Comparison of ENCODE assay signal across 8 cellular contexts in genomic region chr14:75428230-75429104, GRCh38. TPM values are rescaled to one million over a fixed set of nuclear protein-coding genes. Genes with fewer than 3 reads are reported as not detected.
DNase-seq lines count a peak whose midpoint lies in the region; ATAC-seq, FAIRE-seq and TF ChIP-seq lines count a peak whose summit lies in the region.

No MANE protein-coding gene starts in this region.

- peak overlapping the region; percentile 81 to 87 (median 84) for H3K27ac ChIP-seq in body of pancreas
- H3K27ac ChIP-seq in small intestine (ENCODE audit: low read depth in 1 of 2, low read length in 1 of 2), result peak overlapping the region; percentile 75 to 79

- no peak for TF ChIP-seq CTCF in body of pancreas (IDR thresholded peaks at IDR 0.05)

- peaks cover 9% of the 10 kb centered on the region for H3K9me3 ChIP-seq in NT2/D1 (ENCODE audit: insufficient read depth, low read length)
- no peaks in the 10 kb centered on the region for H3K9me3 ChIP-seq in body of pancreas
- H3K9me3 ChIP-seq in small intestine (ENCODE audit: control insufficient read depth, low read depth), result no peaks in the 10 kb centered on the region

- ATAC-seq in GM21447 (IDR thresholded peaks at IDR 0.05; ENCODE audit: unreplicated experiment), result peak; percentile 10
- ATAC-seq in body of pancreas, result peak; percentile 42

- H3K36me3 ChIP-seq in NT2/D1 (ENCODE audit: insufficient read depth, insufficient read length, low read length) (peaks cover 19% of the 10 kb centered on the region), body of pancreas (replicated peaks in 1 of 2; ENCODE audit: insufficient read depth in 1 of 2, low read depth in 2 of 2) (no peaks in the 10 kb centered on the region), small intestine (ENCODE audit: control insufficient read depth in 2 of 2, insufficient read depth in 2 of 2, low read length in 2 of 2) (no peaks in the 10 kb centered on the region)

- no peak for FAIRE-seq in small intestine (lab: Jason Lieb, UNC)

- H3K4me1 ChIP-seq in NT2/D1 (ENCODE audit: insufficient read depth, insufficient read length) (peaks cover 5% of the 10 kb centered on the region), body of pancreas (peaks cover 52% of the 10 kb centered on the region), small intestine (ENCODE audit: control insufficient read depth in 2 of 2, insufficient read depth in 1 of 2, low read depth in 1 of 2, low read length in 1 of 2) (peaks cover 0 to 5% of the 10 kb centered on the region in 2 donors)

- peak overlapping the region; percentile 67 for H3K9ac ChIP-seq in NT2/D1 (ENCODE audit: insufficient read length, low read depth)

- DNase-seq in COLO668 (lab: John Stamatoyannopoulos, UW; ENCODE audit: unreplicated experiment), result peak; percentile 48
- DNase-seq in NT2/D1 (ENCODE audit: low read depth, low spot score), result no peak
- peak; percentile 51 to 64 (median 63) for DNase-seq in body of pancreas
- DNase-seq in iPS-NIHi7 (ENCODE audit: extremely low spot score), result peak; percentile 31
- DNase-seq in small intestine, result peak; percentile 62
- DNase-seq in NK-92 treated with Interleukin-12 subunit alpha and Interleukin-12 subunit beta, amount 100 ng/mL, for 24 hours (lab: John Stamatoyannopoulos, UW), result no peak
- no peak for DNase-seq in NCI-H748 (lab: John Stamatoyannopoulos, UW; ENCODE audit: unreplicated experiment)

- H3K4me3 ChIP-seq in NT2/D1 (ENCODE audit: insufficient read length, low read depth), result peak overlapping the region; percentile 61
- H3K4me3 ChIP-seq in body of pancreas, result peak overlapping the region; percentile 13 to 46
- H3K4me3 ChIP-seq in small intestine (ENCODE audit: low read depth in 1 of 2, low read length in 2 of 2), result peak overlapping the region; percentile 58 to 78

- H3K27me3 ChIP-seq in NT2/D1 (ENCODE audit: insufficient read depth, insufficient read length), result peaks cover 17% of the 10 kb centered on the region
- no peaks in the 10 kb centered on the region for H3K27me3 ChIP-seq in body of pancreas
- no peaks in the 10 kb centered on the region for H3K27me3 ChIP-seq in small intestine (ENCODE audit: control insufficient read depth in 2 of 2, insufficient read depth in 2 of 2, low read length in 2 of 2)

- WGBS in body of pancreas, 2 donors, result 1 to 4% methylated on average over 25 to 49 of the region's 64 CpGs
- WGBS in small intestine, 3 donors, result 1 to 5% (median 2%) methylated on average over 27 to 64 of the region's 64 CpGs

- intact Hi-C loops in body of pancreas (cut with DNase I), result no loop called here

- TF ChIP-seq POLR2A in body of pancreas (IDR thresholded peaks at IDR 0.05), result no peak

RNA-seq across cellular contexts. Expression of gene JDP2, which starts 0.6 kb away (rescaled TPM):
- 10 to 100 TPM; 16.8 to 17.9 TPM for total RNA-seq in body of pancreas
- polyA plus RNA-seq in small intestine, result 10 to 100 TPM; 41.6 to 45.6 (median 42.7) TPM

Comparison
In these comparisons a context has a peak if more than half of its experiments do, and no peak if none do; other contexts are left out.
1. DNase-seq: peak in COLO668 (single experiment), body of pancreas (4 of 4), iPS-NIHi7 (single experiment) and small intestine (single experiment); none in NT2/D1 (single experiment), NK-92 treated with Interleukin-12 subunit alpha and Interleukin-12 subunit beta, amount 100 ng/mL, for 24 hours (single experiment) and NCI-H748 (single experiment).
2. Peak in every context shown above with its lines, with median percentiles within 50 percentile points of each other: H3K4me3 ChIP-seq.